Comparison of ENCODE assay signal across 8 cellular contexts in the genomic region with DNA sequence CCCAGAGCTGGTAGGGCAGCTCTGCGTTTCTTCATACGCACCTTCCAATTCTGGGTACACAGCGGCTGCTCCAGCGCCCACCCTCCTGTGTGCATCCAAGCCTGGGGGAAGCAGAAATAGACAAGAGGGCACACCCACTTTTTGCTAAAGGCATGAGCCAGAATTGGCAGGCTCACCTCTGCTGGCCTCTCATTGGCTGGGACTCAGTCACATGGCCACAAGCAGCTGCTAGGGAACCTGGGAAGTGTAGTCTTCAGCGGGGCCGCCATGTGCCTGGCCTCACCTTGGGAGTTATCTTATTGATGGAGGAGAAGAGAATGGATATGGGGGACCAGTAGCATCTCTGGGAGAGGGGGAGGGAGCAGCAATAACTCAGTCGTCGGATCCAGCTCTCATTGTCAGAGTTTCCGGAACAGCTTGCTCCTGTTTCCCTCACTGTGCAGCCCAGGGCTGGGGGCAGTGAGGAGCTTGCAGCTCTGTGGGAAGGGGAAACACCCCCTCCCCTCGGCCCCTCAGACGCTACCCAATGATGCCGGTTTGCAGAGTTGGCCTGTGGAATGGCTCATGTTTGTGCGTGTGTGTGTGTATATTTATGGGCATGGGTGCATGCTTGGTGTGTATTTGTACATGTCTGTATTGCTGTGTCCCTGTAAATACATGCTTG. TPM values are rescaled to one million over a fixed set of nuclear protein-coding genes. Genes with fewer than 3 reads are reported as not detected.
DNase-seq lines count a peak whose midpoint lies in the region; ATAC-seq and TF ChIP-seq lines count a peak whose summit lies in the region.

No MANE protein-coding gene starts in this region.

- no peaks in the 10 kb centered on the region for H3K9me3 ChIP-seq in left lung

- no peak overlapping the region for H3K4me3 ChIP-seq in left lung

- H3K4me1 ChIP-seq in left lung = peaks cover 0 to 32% of the 10 kb centered on the region in 2 donors

- H3K27me3 ChIP-seq in left lung = no peaks in the 10 kb centered on the region

- ATAC-seq in HG03039 (IDR thresholded peaks at IDR 0.05; ENCODE audit: unreplicated experiment) (peak; percentile 53), left lung (peak; percentile 86), GM18907 (IDR thresholded peaks at IDR 0.05; ENCODE audit: unreplicated experiment) (no peak)
- ATAC-seq in central memory CD8-positive, alpha-beta T cell (replicated peaks; ENCODE audit: extremely low read depth, poor library complexity, severe bottlenecking) = peak; percentile 98

- H3K4me1 Mint-ChIP-seq in central memory CD8-positive, alpha-beta T cell = peaks cover 18% of the 10 kb centered on the region

- intact Hi-C loops in left lung (cut with DNase I) = loop anchor here in 1 of 2 donors (5.0 kb wide), 1 partner anchor 37 kb away; no protein-coding TSS in a partner anchor

- peak; percentile 97 for DNase-seq in GM10266 (ENCODE audit: extremely low spot score)
- DNase-seq in NCI-H460 (ENCODE audit: extremely low read depth, low read depth) = peak; percentile 71
- peak; percentile 60 to 69 for DNase-seq in activated CD4-positive, alpha-beta T cell treated with anti-CD3 and anti-CD28 coated beads for 24 hours (ENCODE audit: low read depth in 2 of 2)
- DNase-seq in central memory CD8-positive, alpha-beta T cell (ENCODE audit: low spot score in 2 of 2) = peak; percentile 49 to 71
- peak; percentile 83 to 94 for DNase-seq in left lung
- DNase-seq in stimulated activated CD8-positive, alpha-beta memory T cell treated with anti-CD3 and anti-CD28 coated beads, Interleukin-12 subunit alpha, Interleukin-12 subunit beta, amount 100 ng/mL, for 1 hour (ENCODE audit: low read depth) = peak; percentile 63

- H3K36me3 ChIP-seq in left lung = no peaks in the 10 kb centered on the region

- H3K27ac ChIP-seq in left lung = no peak overlapping the region

- no peaks in the 10 kb centered on the region for H3K36me3 Mint-ChIP-seq in central memory CD8-positive, alpha-beta T cell (ENCODE audit: insufficient read depth)

- no peaks in the 10 kb centered on the region for H3K27me3 Mint-ChIP-seq in central memory CD8-positive, alpha-beta T cell

- H3K9me3 Mint-ChIP-seq in central memory CD8-positive, alpha-beta T cell = no peaks in the 10 kb centered on the region

- TF ChIP-seq CTCF in GM10266 (IDR thresholded peaks at IDR 0.05; ENCODE audit: control insufficient read depth, insufficient read depth, low read depth, missing control alignments) (no peak), left lung (IDR thresholded peaks at IDR 0.05) (no peak)

- H3K27ac Mint-ChIP-seq in central memory CD8-positive, alpha-beta T cell (ENCODE audit: low read depth) = no peak overlapping the region

- no peak overlapping the region for H3K4me3 Mint-ChIP-seq in central memory CD8-positive, alpha-beta T cell

RNA-seq across cellular contexts. Expression of gene MIEF1, which starts 11.8 kb away (rescaled TPM):
- total RNA-seq in NCI-H460 (2014; rRNA removed; shearing (Covaris generic)) = 35.4 and 38.5 TPM in 2 replicates
- polyA plus RNA-seq in NCI-H460 (2014; cell fraction: nucleus; rRNA removed) = 25.8 and 37.2 TPM in 2 replicates
- 10 to 100 TPM; 16.1 to 27.2 TPM for total RNA-seq in left lung

RNA-seq across cellular contexts. Expression of gene ATF4, which starts 30.1 kb away (rescaled TPM):
- 816 and 819 TPM in 2 replicates for total RNA-seq in NCI-H460 (2014; rRNA removed; shearing (Covaris generic))
- 552 and 568 TPM in 2 replicates for polyA plus RNA-seq in NCI-H460 (2014; cell fraction: nucleus; rRNA removed)
- 100 to 1,000 TPM; 204 to 308 TPM for total RNA-seq in left lung

RNA-seq across cellular contexts. Expression of gene MGAT3, which starts 33.5 kb away (rescaled TPM):
- total RNA-seq in NCI-H460 (2014; rRNA removed; shearing (Covaris generic)) = 0.02 TPM in 1 of 2 replicates, not detected in the other
- not detected in 2 replicates for polyA plus RNA-seq in NCI-H460 (2014; cell fraction: nucleus; rRNA removed)
- 1 to 10 TPM; 6.7 to 8.8 TPM for total RNA-seq in left lung

RNA-seq across cellular contexts. Expression of gene RPS19BP1, which starts 42.3 kb away (rescaled TPM):
- total RNA-seq in NCI-H460 (2014; rRNA removed; shearing (Covaris generic)) = 80.2 and 85.8 TPM in 2 replicates
- polyA plus RNA-seq in NCI-H460 (2014; cell fraction: nucleus; rRNA removed) = 143 and 195 TPM in 2 replicates
- total RNA-seq in left lung = 10 to 100 TPM; 63.5 to 88.4 TPM
